In genomic region chr19:10431254-10431942, GRCh38 we compare ENCODE assay signal across 8 cellular contexts. TPM values are rescaled to one million over a fixed set of nuclear protein-coding genes. Genes with fewer than 3 reads are reported as not detected.
DNase-seq lines count a peak whose midpoint lies in the region; ATAC-seq lines count a peak whose summit lies in the region.

No MANE protein-coding gene starts in this region.

- H3K4me1 ChIP-seq in skeletal muscle satellite cell (ENCODE audit: control insufficient read depth, insufficient read depth, low read length), result peaks cover 17% of the 10 kb centered on the region

- no peaks in the 10 kb centered on the region for H3K36me3 ChIP-seq in skeletal muscle satellite cell (ENCODE audit: insufficient read depth, low read length)

- ATAC-seq in left cardiac atrium, result peak; percentile 4 to 10

- no peaks in the 10 kb centered on the region for H3K9me3 Mint-ChIP-seq in activated naive CD4-positive, alpha-beta T cell treated with anti-CD3 and anti-CD28 coated beads for 36 hours
- no peaks in the 10 kb centered on the region for H3K9me3 Mint-ChIP-seq in activated CD4-positive, alpha-beta memory T cell treated with anti-CD3 and anti-CD28 coated beads, Interleukin-2, amount 10 ng/mL, durations not matched to agents 7 days and 5 days

- CTCF ChIA-PET in activated naive CD4-positive, alpha-beta T cell treated with anti-CD3 and anti-CD28 coated beads for 36 hours (lab: Charles Lee), result interaction anchor here (1.3 kb wide), 1 partner anchor 15 kb away, joined by 5 read pairs; no protein-coding TSS in a partner anchor
- CTCF ChIA-PET in activated CD4-positive, alpha-beta memory T cell treated with anti-CD3 and anti-CD28 coated beads, Interleukin-2, amount 10 ng/mL, durations not matched to agents 7 days and 5 days (lab: Charles Lee), result interaction anchor here (1.0 to 22.3 kb wide), 3 partner anchors 10 to 23 kb away, joined by 3 to 707 read pairs (median 8); partner anchors contain the start of genes CDC37 and PDE4A

- peaks cover 46% of the 10 kb centered on the region for H3K27me3 Mint-ChIP-seq in activated naive CD4-positive, alpha-beta T cell treated with anti-CD3 and anti-CD28 coated beads for 36 hours (ENCODE audit: low read depth)
- H3K27me3 Mint-ChIP-seq in activated CD4-positive, alpha-beta memory T cell treated with anti-CD3 and anti-CD28 coated beads, Interleukin-2, amount 10 ng/mL, durations not matched to agents 7 days and 5 days, result peaks cover 17% of the 10 kb centered on the region

- H3K27ac Mint-ChIP-seq in activated naive CD4-positive, alpha-beta T cell treated with anti-CD3 and anti-CD28 coated beads for 36 hours, result no peak overlapping the region
- H3K27ac Mint-ChIP-seq in activated CD4-positive, alpha-beta memory T cell treated with anti-CD3 and anti-CD28 coated beads, Interleukin-2, amount 10 ng/mL, durations not matched to agents 7 days and 5 days, result peak overlapping the region; percentile 73

- peak overlapping the region; percentile 72 for H3K4me3 Mint-ChIP-seq in activated naive CD4-positive, alpha-beta T cell treated with anti-CD3 and anti-CD28 coated beads for 36 hours
- peak overlapping the region; percentile 67 for H3K4me3 Mint-ChIP-seq in activated CD4-positive, alpha-beta memory T cell treated with anti-CD3 and anti-CD28 coated beads, Interleukin-2, amount 10 ng/mL, durations not matched to agents 7 days and 5 days

- H3K9me3 ChIP-seq in skeletal muscle satellite cell (replicated peaks; ENCODE audit: low read length), result no peaks in the 10 kb centered on the region

- intact Hi-C loops in activated naive CD4-positive, alpha-beta T cell treated with anti-CD3 and anti-CD28 coated beads for 36 hours (cut with micrococcal nuclease), result no loop called here
- intact Hi-C loops in left cardiac atrium (cut with DNase I), result no loop called here

- H3K4me3 ChIP-seq in skeletal muscle satellite cell (ENCODE audit: low read length), result peak overlapping the region; percentile 78

- H3K27me3 ChIP-seq in skeletal muscle satellite cell (ENCODE audit: control insufficient read depth, insufficient read depth, low read length), result peaks cover 9% of the 10 kb centered on the region

- H3K4me1 Mint-ChIP-seq in activated naive CD4-positive, alpha-beta T cell treated with anti-CD3 and anti-CD28 coated beads for 36 hours (ENCODE audit: low read depth), result peaks cover 41% of the 10 kb centered on the region
- H3K4me1 Mint-ChIP-seq in activated CD4-positive, alpha-beta memory T cell treated with anti-CD3 and anti-CD28 coated beads, Interleukin-2, amount 10 ng/mL, durations not matched to agents 7 days and 5 days, result peaks cover 78% of the 10 kb centered on the region

- H3K4me2 ChIP-seq in skeletal muscle satellite cell (ENCODE audit: low read length), result peak overlapping the region; percentile 86

- POLR2A ChIA-PET in activated CD4-positive, alpha-beta memory T cell treated with anti-CD3 and anti-CD28 coated beads, Interleukin-2, amount 10 ng/mL, durations not matched to agents 7 days and 5 days (lab: Charles Lee), result interaction anchor here (0.9 to 27.4 kb wide), 4 partner anchors 8 to 135 kb away, joined by 3 to 780 read pairs (median 3); partner anchors contain the start of genes CDC37, PDE4A and TYK2

- H3K36me3 Mint-ChIP-seq in activated naive CD4-positive, alpha-beta T cell treated with anti-CD3 and anti-CD28 coated beads for 36 hours (ENCODE audit: low read depth), result no peaks in the 10 kb centered on the region
- peaks cover 40% of the 10 kb centered on the region for H3K36me3 Mint-ChIP-seq in activated CD4-positive, alpha-beta memory T cell treated with anti-CD3 and anti-CD28 coated beads, Interleukin-2, amount 10 ng/mL, durations not matched to agents 7 days and 5 days (ENCODE audit: low read depth)

- peak; percentile 67 for DNase-seq in activated naive CD4-positive, alpha-beta T cell treated with anti-CD3 and anti-CD28 coated beads for 36 hours
- DNase-seq in activated naive CD4-positive, alpha-beta T cell (lab: John Stamatoyannopoulos, UW), result no peak
- DNase-seq in activated CD4-positive, alpha-beta memory T cell treated with anti-CD3 and anti-CD28 coated beads, Interleukin-2, amount 10 ng/mL, durations not matched to agents 7 days and 5 days, result peak; percentile 69
- no peak for DNase-seq in left cardiac atrium
- no peak for DNase-seq in superior temporal gyrus (ENCODE audit: extremely low spot score)
- DNase-seq in midbrain (lab: John Stamatoyannopoulos, UW), result no peak
- DNase-seq in nucleus accumbens (lab: John Stamatoyannopoulos, UW), result no peak

- peak overlapping the region; percentile 79 for H3K9ac ChIP-seq in skeletal muscle satellite cell (ENCODE audit: low read depth, low read length)

RNA-seq across cellular contexts. Expression of gene PDE4A, which starts 11.1 kb away (rescaled TPM):
- 1 to 10 TPM; 5.5 TPM for total RNA-seq in activated naive CD4-positive, alpha-beta T cell treated with anti-CD3 and anti-CD28 coated beads for 36 hours
- 10 to 100 TPM; 56.2 to 58.1 TPM for total RNA-seq in activated CD4-positive, alpha-beta memory T cell treated with anti-CD3 and anti-CD28 coated beads, Interleukin-2, amount 10 ng/mL, durations not matched to agents 7 days and 5 days
- total RNA-seq in left cardiac atrium, result 10 to 100 TPM; 13.5 to 13.7 TPM
- total RNA-seq in skeletal muscle satellite cell (2012; rRNA removed), result 3.5 and 5.6 TPM in 2 replicates

RNA-seq across cellular contexts. Expression of gene CDC37, which starts 28.1 kb away (rescaled TPM):
- total RNA-seq in activated naive CD4-positive, alpha-beta T cell treated with anti-CD3 and anti-CD28 coated beads for 36 hours, result 100 to 1,000 TPM; 158 to 164 TPM
- 100 to 1,000 TPM; 239 to 244 TPM for total RNA-seq in activated CD4-positive, alpha-beta memory T cell treated with anti-CD3 and anti-CD28 coated beads, Interleukin-2, amount 10 ng/mL, durations not matched to agents 7 days and 5 days
- total RNA-seq in left cardiac atrium, result 100 to 1,000 TPM; 130 to 156 TPM
- 210 and 249 TPM in 2 replicates for total RNA-seq in skeletal muscle satellite cell (2012; rRNA removed)

RNA-seq across cellular contexts. Expression of gene TYK2, which starts 51.0 kb away (rescaled TPM):
- 100 to 1,000 TPM; 175 to 190 TPM for total RNA-seq in activated naive CD4-positive, alpha-beta T cell treated with anti-CD3 and anti-CD28 coated beads for 36 hours
- total RNA-seq in activated CD4-positive, alpha-beta memory T cell treated with anti-CD3 and anti-CD28 coated beads, Interleukin-2, amount 10 ng/mL, durations not matched to agents 7 days and 5 days, result 100 to 1,000 TPM; 226 to 243 TPM
- 10 to 100 TPM; 57.3 to 59.3 TPM for total RNA-seq in left cardiac atrium
- 65.9 and 74.0 TPM in 2 replicates for total RNA-seq in skeletal muscle satellite cell (2012; rRNA removed)

Comparison
In these comparisons a context has a peak if more than half of its experiments do, and no peak if none do; other contexts are left out.
1. DNase-seq: peak in activated naive CD4-positive, alpha-beta T cell treated with anti-CD3 and anti-CD28 coated beads for 36 hours (single experiment) and activated CD4-positive, alpha-beta memory T cell treated with anti-CD3 and anti-CD28 coated beads, Interleukin-2, amount 10 ng/mL, durations not matched to agents 7 days and 5 days (single experiment); none in activated naive CD4-positive, alpha-beta T cell (0 of 4), left cardiac atrium (single experiment), superior temporal gyrus (single experiment), midbrain (single experiment) and nucleus accumbens (0 of 56).